30 cellular contexts compared by ENCODE assay signal in genomic region chr4:10623241-10623640, GRCh38.
DNase-seq lines count a peak whose midpoint lies in the region; ATAC-seq and TF ChIP-seq lines count a peak whose summit lies in the region.
"Had no signal": no experiment of that assay in that cellular context is flagged by ENCODE, and none has a peak within 500 bp of the region (broad histone marks: within the 10 kb centered on the region; RNA-seq: fewer than 3 reads in every experiment).

No MANE protein-coding gene starts in this region.

- H3K27me3 ChIP-seq in Caco-2 (replicated peaks; ENCODE audit: control insufficient read depth, insufficient read depth, low read length) (no peaks in the 10 kb centered on the region), IMR-90 (ENCODE audit: control insufficient read depth, insufficient read depth, low read length) (peaks cover 12% of the 10 kb centered on the region; the same call in 1 of the 2 replicates)
- H3K27me3 ChIP-seq: BE2C, breast epithelium, gastroesophageal sphincter, neutrophil, sigmoid colon, thyroid gland had no signal

- no peak overlapping the region for H2BK5ac ChIP-seq in IMR-90 (ENCODE audit: low read depth, low read length, poor library complexity, severe bottlenecking)

- no peak for DNase-seq in Caco-2
- DNase-seq in IMR-90, result peak; percentile 76
- DNase-seq in astrocyte of the hippocampus (ENCODE audit: low read depth, low spot score), result peak; percentile 62
- DNase-seq in iris pigment epithelial cell (ENCODE audit: low read depth), result peak; percentile 74
- no peak for DNase-seq in putamen (ENCODE audit: low spot score)
- DNase-seq in Calu3, result no peak
- DNase-seq in activated T-cell treated with anti-CD3 and anti-CD28 coated beads, Interleukin-2, amount 50 U/mL, for 72 hours, result no peak
- no peak for DNase-seq in HT-29 (ENCODE audit: low spot score)
- DNase-seq: activated CD4-positive, alpha-beta T cell treated with anti-CD3 and anti-CD28 coated beads for 48 hours; activated CD8-positive, alpha-beta memory T cell treated with anti-CD3 and anti-CD28 coated beads for 24 hours; activated effector memory CD4-positive, alpha-beta T cell treated with anti-CD3 and anti-CD28 coated beads, Interleukin-2, amount 50 U/mL, for 16 hours; activated naive CD8-positive, alpha-beta T cell treated with anti-CD3 and anti-CD28 coated beads, Interleukin-2, amount 10 ng/mL, durations not matched to agents 7 days and 5 days; BE2C; cortex of kidney; DMS79; hippocampal formation; Karpas-422; left colon; NCI-H1048; NCI-H1694; NCI-H524 treated with DMSO at 0.1 percent for 48 hours; sigmoid colon; thyroid gland had no signal

- H2AK9ac ChIP-seq in IMR-90 (replicated peaks; ENCODE audit: low read depth, low read length, poor library complexity), result no peak overlapping the region

- H4K5ac ChIP-seq in IMR-90 (ENCODE audit: low read depth, low read length), result no peak overlapping the region

- no peak overlapping the region for H3K27ac ChIP-seq in IMR-90 (ENCODE audit: insufficient read depth, low read length)
- H3K27ac ChIP-seq: breast epithelium, gastroesophageal sphincter, neutrophil, sigmoid colon, thyroid gland had no signal

- intact Hi-C loops in Caco-2 (cut with micrococcal nuclease; ENCODE audit: unreplicated experiment), result loop anchor here (5.0 kb wide), 2 partner anchors 34 to 209 kb away; no protein-coding TSS in a partner anchor
- intact Hi-C loops in IMR-90 (cut with micrococcal nuclease), result no loop called here
- intact Hi-C loops in Calu3 (cut with micrococcal nuclease; ENCODE audit: unreplicated experiment), result no loop called here

- H3K36me3 Mint-ChIP-seq in Caco-2 (ENCODE audit: insufficient read depth, unreplicated experiment) (no peaks in the 10 kb centered on the region), Calu3 (ENCODE audit: insufficient read depth, unreplicated experiment) (no peaks in the 10 kb centered on the region)
- H3K36me3 Mint-ChIP-seq in activated T-cell treated with anti-CD3 and anti-CD28 coated beads, Interleukin-2, amount 50 U/mL, for 72 hours (ENCODE audit: insufficient read depth in 2 of 2), result no peaks in the 10 kb centered on the region
- H3K36me3 Mint-ChIP-seq: activated naive CD8-positive, alpha-beta T cell treated with anti-CD3 and anti-CD28 coated beads, Interleukin-2, amount 10 ng/mL, durations not matched to agents 7 days and 5 days; memory B cell had no signal

- CTCF ChIA-PET in Caco-2 (lab: Charles Lee) (no interaction called here), IMR-90 (lab: Yijun Ruan, JAX) (interaction anchor here (0.6 to 1.4 kb wide), 3 partner anchors 12 to 146 kb away, joined by 3 to 4 read pairs (median 3); no protein-coding TSS in a partner anchor), Calu3 (lab: Charles Lee) (no interaction called here)

- no peaks in the 10 kb centered on the region for H3K79me1 ChIP-seq in IMR-90 (ENCODE audit: low read depth in 1 of 2, low read length in 2 of 2)

- no peak overlapping the region for H4K8ac ChIP-seq in IMR-90 (ENCODE audit: low read depth in 2 of 2, low read length in 2 of 2)

- no peak overlapping the region for H2BK15ac ChIP-seq in IMR-90 (ENCODE audit: low read depth, low read length)

- ATAC-seq in IMR-90 (ENCODE audit: low read depth), result peak; percentile 92
- ATAC-seq in activated T-cell treated with anti-CD3 and anti-CD28 coated beads, Interleukin-2, amount 50 U/mL, for 72 hours (replicated peaks in 1 of 2), result no peak
- ATAC-seq: esophagus mucosa, gastroesophageal sphincter, Right ventricle myocardium inferior had no signal

- H3K36me3 ChIP-seq in Caco-2 (ENCODE audit: control insufficient read depth, insufficient read depth, low read length), result no peaks in the 10 kb centered on the region
- H3K36me3 ChIP-seq in IMR-90 (ENCODE audit: control insufficient read depth, insufficient read depth, low read length), result no peaks in the 10 kb centered on the region
- H3K36me3 ChIP-seq: BE2C, breast epithelium, gastroesophageal sphincter, neutrophil, sigmoid colon, thyroid gland had no signal

- H3K9me3 ChIP-seq in Caco-2 (no peaks in the 10 kb centered on the region), IMR-90 (ENCODE audit: control insufficient read depth, insufficient read depth, low read length) (no peaks in the 10 kb centered on the region)
- H3K9me3 ChIP-seq: BE2C, breast epithelium, gastroesophageal sphincter, neutrophil, sigmoid colon, thyroid gland had no signal

- H3K23ac ChIP-seq in IMR-90 (ENCODE audit: low read depth, low read length), result no peak overlapping the region

- no peak overlapping the region for H4K91ac ChIP-seq in IMR-90 (ENCODE audit: insufficient read depth, low read depth, low read length)

- H2BK120ac ChIP-seq in IMR-90 (ENCODE audit: low read depth, low read length), result no peak overlapping the region

- no peaks in the 10 kb centered on the region; the same call in 1 of the 2 replicates for H3K9me1 ChIP-seq in IMR-90 (ENCODE audit: insufficient read depth, low read length)

- H3K27me3 Mint-ChIP-seq in Caco-2 (ENCODE audit: insufficient read depth, unreplicated experiment), result no peaks in the 10 kb centered on the region
- no peaks in the 10 kb centered on the region for H3K27me3 Mint-ChIP-seq in Calu3 (ENCODE audit: unreplicated experiment)
- H3K27me3 Mint-ChIP-seq in activated T-cell treated with anti-CD3 and anti-CD28 coated beads, Interleukin-2, amount 50 U/mL, for 72 hours (ENCODE audit: low read depth), result no peaks in the 10 kb centered on the region
- H3K27me3 Mint-ChIP-seq: memory B cell; stimulated activated naive CD8-positive, alpha-beta T cell treated with anti-CD3 and anti-CD28 coated beads, Interleukin-15, Interleukin-2, amounts not matched to agents 100 ng/mL and 50 ng/mL, for 24 hours had no signal

- H3K14ac ChIP-seq in IMR-90 (replicated peaks; ENCODE audit: low read depth, low read length), result no peak overlapping the region

- H3K27ac Mint-ChIP-seq in Caco-2 (ENCODE audit: unreplicated experiment) (peak overlapping the region; percentile 36), Calu3 (ENCODE audit: unreplicated experiment) (no peak overlapping the region)
- no peak overlapping the region for H3K27ac Mint-ChIP-seq in activated T-cell treated with anti-CD3 and anti-CD28 coated beads, Interleukin-2, amount 50 U/mL, for 72 hours
- H3K27ac Mint-ChIP-seq: activated naive CD8-positive, alpha-beta T cell treated with anti-CD3 and anti-CD28 coated beads, Interleukin-2, amount 10 ng/mL, durations not matched to agents 7 days and 5 days; memory B cell; stimulated activated naive CD8-positive, alpha-beta T cell treated with anti-CD3 and anti-CD28 coated beads, Interleukin-15, Interleukin-2, amounts not matched to agents 100 ng/mL and 50 ng/mL, for 24 hours had no signal

- no peak for TF ChIP-seq POLR2A in IMR-90 (IDR thresholded peaks at IDR 0.05; ENCODE audit: low read depth, low read length)

- H3K56ac ChIP-seq in IMR-90 (ENCODE audit: extremely low read depth, insufficient read depth, low read length), result no peak overlapping the region

- H3K4me1 ChIP-seq in Caco-2, result peaks cover 29% of the 10 kb centered on the region
- H3K4me1 ChIP-seq in IMR-90 (ENCODE audit: control insufficient read depth, insufficient read depth, low read length), result peaks cover 3% of the 10 kb centered on the region; the same call in 1 of the 2 replicates
- H3K4me1 ChIP-seq: BE2C, breast epithelium, gastroesophageal sphincter, sigmoid colon had no signal

- H3K4me1 Mint-ChIP-seq in Caco-2 (ENCODE audit: low read depth, unreplicated experiment), result peaks cover 25% of the 10 kb centered on the region
- peaks cover 10% of the 10 kb centered on the region for H3K4me1 Mint-ChIP-seq in Calu3 (ENCODE audit: low read depth, unreplicated experiment)
- H3K4me1 Mint-ChIP-seq in activated T-cell treated with anti-CD3 and anti-CD28 coated beads, Interleukin-2, amount 50 U/mL, for 72 hours (ENCODE audit: low read depth), result peaks cover 17% of the 10 kb centered on the region

- in situ Hi-C loops in IMR-90 (cut with MboI; ENCODE audit: low sequenced_read_pairs), result no loop called here

- BruUV-seq in Caco-2 (replicated peaks; lab: Mats Ljungman, UMichigan) (no TSS peak), IMR-90 (replicated peaks; lab: Mats Ljungman, UMichigan) (no TSS peak), Calu3 (replicated peaks; lab: Mats Ljungman, UMichigan) (no TSS peak)

- TF ChIP-seq CTCF in Caco-2 (IDR thresholded peaks at IDR 0.05; ENCODE audit: insufficient read depth in 1 of 2, low read depth in 1 of 2, low read length in 1 of 2, severe bottlenecking in 1 of 2, unreplicated experiment in 1 of 2), result no peak
- no peak for TF ChIP-seq CTCF in IMR-90 (conservative IDR thresholded peaks at IDR 0.05; ENCODE audit: low read depth, low read length)
- TF ChIP-seq CTCF in Calu3 (IDR thresholded peaks at IDR 0.05; ENCODE audit: unreplicated experiment), result no peak

- no peak overlapping the region for H3K4me3 Mint-ChIP-seq in Caco-2 (ENCODE audit: unreplicated experiment)
- no peak overlapping the region for H3K4me3 Mint-ChIP-seq in Calu3 (ENCODE audit: low read depth, unreplicated experiment)
- H3K4me3 Mint-ChIP-seq in activated T-cell treated with anti-CD3 and anti-CD28 coated beads, Interleukin-2, amount 50 U/mL, for 72 hours, result no peak overlapping the region
- H3K4me3 Mint-ChIP-seq: activated naive CD8-positive, alpha-beta T cell treated with anti-CD3 and anti-CD28 coated beads, Interleukin-2, amount 10 ng/mL, durations not matched to agents 7 days and 5 days; memory B cell; stimulated activated naive CD8-positive, alpha-beta T cell treated with anti-CD3 and anti-CD28 coated beads, Interleukin-15, Interleukin-2, amounts not matched to agents 100 ng/mL and 50 ng/mL, for 24 hours had no signal

- H2AK5ac ChIP-seq in IMR-90 (ENCODE audit: low read depth, low read length), result no peak overlapping the region

- no peak overlapping the region for H3K4me2 ChIP-seq in IMR-90 (ENCODE audit: low read depth, low read length)

- H2AFZ ChIP-seq in IMR-90 (replicated peaks; ENCODE audit: low read length, poor library complexity), result no peak overlapping the region

- TF ChIP-seq RAD21 in IMR-90 (IDR thresholded peaks at IDR 0.05; ENCODE audit: low read length), result no peak

- H2BK20ac ChIP-seq in IMR-90 (ENCODE audit: low read depth, low read length), result no peak overlapping the region

- H4K20me1 ChIP-seq in IMR-90 (ENCODE audit: insufficient read depth, low read length), result no peaks in the 10 kb centered on the region

- H3K4ac ChIP-seq in IMR-90 (ENCODE audit: low read depth, low read length), result no peak overlapping the region

- H3K9ac ChIP-seq in IMR-90 (ENCODE audit: low read depth, low read length), result no peak overlapping the region

- H3K18ac ChIP-seq in IMR-90 (ENCODE audit: low read depth, low read length), result no peak overlapping the region

- whole genome bisulfite sequencing in IMR-90 (ENCODE audit: extremely low coverage in 2 of 2, insufficient read length in 1 of 2), 2 experiments, result no CpG with 5 or more reads among the region's 4 CpGs

- H3K4me3 ChIP-seq in Caco-2 (ENCODE audit: low read depth, low read length) (no peak overlapping the region), IMR-90 (ENCODE audit: insufficient read depth, low read depth, low read length) (no peak overlapping the region)
- H3K4me3 ChIP-seq: breast epithelium, gastroesophageal sphincter, sigmoid colon, thyroid gland had no signal

- dilution Hi-C loops in IMR-90 (cut with HindIII; ENCODE audit: low sequenced_read_pairs, unreplicated experiment), result no loop called here

- POLR2A ChIA-PET in Caco-2 (lab: Charles Lee), result no interaction called here
- POLR2A ChIA-PET in IMR-90 (lab: Charles Lee; ENCODE audit: unreplicated experiment), result no interaction called here

- H3K9me3 Mint-ChIP-seq in Caco-2 (ENCODE audit: unreplicated experiment), result peaks cover 20% of the 10 kb centered on the region
- no peaks in the 10 kb centered on the region for H3K9me3 Mint-ChIP-seq in Calu3 (ENCODE audit: low read depth, unreplicated experiment)
- no peaks in the 10 kb centered on the region for H3K9me3 Mint-ChIP-seq in activated T-cell treated with anti-CD3 and anti-CD28 coated beads, Interleukin-2, amount 50 U/mL, for 72 hours
- H3K9me3 Mint-ChIP-seq: activated naive CD8-positive, alpha-beta T cell treated with anti-CD3 and anti-CD28 coated beads, Interleukin-2, amount 10 ng/mL, durations not matched to agents 7 days and 5 days; memory B cell; stimulated activated naive CD8-positive, alpha-beta T cell treated with anti-CD3 and anti-CD28 coated beads, Interleukin-15, Interleukin-2, amounts not matched to agents 100 ng/mL and 50 ng/mL, for 24 hours had no signal

Comparison
In these comparisons a context has a peak if more than half of its experiments do, and no peak if none do; other contexts are left out.
1. DNase-seq: peak in IMR-90 (single experiment), astrocyte of the hippocampus (single experiment) and iris pigment epithelial cell (single experiment); none in Caco-2 (0 of 2), putamen (single experiment), Calu3 (single experiment), activated T-cell treated with anti-CD3 and anti-CD28 coated beads, Interleukin-2, amount 50 U/mL, for 72 hours (0 of 2) and HT-29 (single experiment).